ENCODE assay signal across 1 cellular context in genomic region chr9:35666045-35666444, GRCh38.
TF ChIP-seq lines count a peak whose summit lies in the region.

No MANE protein-coding gene starts in this region.

TF ChIP-seq in H1, 55 proteins besides CTCF, POLR2A, EP300 and RAD21:
- TF ChIP-seq TBP (IDR thresholded peaks at IDR 0.05; ENCODE audit: low read depth, low read length) (no peak), BACH1 (IDR thresholded peaks at IDR 0.05; ENCODE audit: low read length) (no peak), EZH2 (IDR thresholded peaks at IDR 0.05; ENCODE audit: low read depth, low read length, severe bottlenecking) (no peak), SP4 (IDR thresholded peaks at IDR 0.05; ENCODE audit: low read length) (no peak), TAF7 (optimal IDR thresholded peaks at IDR 0.05; ENCODE audit: borderline replicate concordance, low read depth, low read length) (no peak), KDM1A (IDR thresholded peaks at IDR 0.05; ENCODE audit: borderline replicate concordance, low read length) (no peak), ATF3 (IDR thresholded peaks at IDR 0.05; ENCODE audit: insufficient read depth, low read depth, low read length) (no peak), GABPA (IDR thresholded peaks at IDR 0.05; ENCODE audit: borderline replicate concordance, insufficient read depth, low read length) (no peak), ASH2L (IDR thresholded peaks at IDR 0.05; ENCODE audit: low read length) (no peak), SIN3A (conservative IDR thresholded peaks at IDR 0.05 in 1 of 2, IDR thresholded peaks at IDR 0.05 in 1 of 2; ENCODE audit: low read depth in 1 of 2, low read length in 2 of 2) (no peak), CEBPB (IDR thresholded peaks at IDR 0.05; ENCODE audit: low read depth, low read length) (no peak), CREB1 (IDR thresholded peaks at IDR 0.05) (no peak), POU5F1 (IDR thresholded peaks at IDR 0.05; ENCODE audit: low read depth, low read length) (no peak), JUN (IDR thresholded peaks at IDR 0.05; ENCODE audit: low read depth, low read length) (no peak), CBX8 (IDR thresholded peaks at IDR 0.05; ENCODE audit: borderline replicate concordance, low read depth, low read length) (no peak), RNF2 (IDR thresholded peaks at IDR 0.05; ENCODE audit: borderline replicate concordance, low read depth, low read length, missing control alignments, poor library complexity, severe bottlenecking) (no peak)
